8 cellular contexts compared by ENCODE assay signal in genomic region chr11:35661539-35661938, GRCh38. TPM values are rescaled to one million over a fixed set of nuclear protein-coding genes. Genes with fewer than 3 reads are reported as not detected.
DNase-seq lines count a peak whose midpoint lies in the region; ATAC-seq and TF ChIP-seq lines count a peak whose summit lies in the region.

No MANE protein-coding gene starts in this region.

- H3K4me1 Mint-ChIP-seq in activated T-cell treated with anti-CD3 and anti-CD28 coated beads, Interleukin-2, amount 50 U/mL, for 72 hours (ENCODE audit: low read depth) = peaks cover 46% of the 10 kb centered on the region

- in situ Hi-C loops in astrocyte of the cerebellum (cut with HindIII; ENCODE audit: low sequenced_read_pairs) = no loop called here

- no peak for TF ChIP-seq CTCF in astrocyte of the cerebellum (IDR thresholded peaks at IDR 0.05; ENCODE audit: low read depth, low read length, missing control alignments)
- TF ChIP-seq CTCF in lower lobe of right lung (IDR thresholded peaks at IDR 0.05) = no peak
- TF ChIP-seq CTCF in tibial artery (IDR thresholded peaks at IDR 0.05) = no peak

- no peak overlapping the region for H3K27ac Mint-ChIP-seq in activated T-cell treated with anti-CD3 and anti-CD28 coated beads, Interleukin-2, amount 50 U/mL, for 72 hours

- H3K27ac ChIP-seq in lower lobe of right lung (peak overlapping the region; percentile 98), tibial artery (peak overlapping the region; percentile 92 to 95)

- H3K4me3 Mint-ChIP-seq in activated T-cell treated with anti-CD3 and anti-CD28 coated beads, Interleukin-2, amount 50 U/mL, for 72 hours = peak overlapping the region; percentile 91 to 96

- H3K36me3 Mint-ChIP-seq in activated T-cell treated with anti-CD3 and anti-CD28 coated beads, Interleukin-2, amount 50 U/mL, for 72 hours (ENCODE audit: insufficient read depth in 2 of 2) = peaks cover 21 to 22% of the 10 kb centered on the region in 2 donors

- H3K36me3 ChIP-seq in lower lobe of right lung (no peaks in the 10 kb centered on the region), tibial artery (no peaks in the 10 kb centered on the region)

- H3K27me3 ChIP-seq in lower lobe of right lung (ENCODE audit: low read depth) (no peaks in the 10 kb centered on the region), tibial artery (peaks cover 0 to under 1% of the 10 kb centered on the region in 2 donors)

- H3K4me3 ChIP-seq in astrocyte of the cerebellum (ENCODE audit: low read depth, low read length) = peak overlapping the region; percentile 68
- H3K4me3 ChIP-seq in lower lobe of right lung = peak overlapping the region; percentile 82
- peak overlapping the region; percentile 81 to 97 for H3K4me3 ChIP-seq in tibial artery

- peaks cover 4% of the 10 kb centered on the region for H3K27me3 Mint-ChIP-seq in activated T-cell treated with anti-CD3 and anti-CD28 coated beads, Interleukin-2, amount 50 U/mL, for 72 hours (ENCODE audit: low read depth)

- no peak for ATAC-seq in activated T-cell treated with anti-CD3 and anti-CD28 coated beads, Interleukin-2, amount 50 U/mL, for 72 hours (replicated peaks in 1 of 2)
- ATAC-seq in lower lobe of right lung (no peak), esophagus mucosa (no peak)

- no peak for DNase-seq in activated T-cell treated with anti-CD3 and anti-CD28 coated beads, Interleukin-2, amount 50 U/mL, for 72 hours
- no peak for DNase-seq in activated T-cell treated with anti-CD3 and anti-CD28 coated beads, Interleukin-2, amount 50 U/mL, for 1 hour
- DNase-seq in astrocyte of the cerebellum (ENCODE audit: low read depth) (no peak), lower lobe of right lung (no peak), tibial artery (no peak), NCI-H187 (lab: John Stamatoyannopoulos, UW) (no peak)
- DNase-seq in activated effector memory CD4-positive, alpha-beta T cell treated with anti-CD3 and anti-CD28 coated beads, Interleukin-2, amount 50 U/mL, for 16 hours = no peak

- H3K4me1 ChIP-seq in lower lobe of right lung = peaks cover 24% of the 10 kb centered on the region
- H3K4me1 ChIP-seq in tibial artery = peaks cover 0 to 24% (median 13%) of the 10 kb centered on the region in 4 donors

- intact Hi-C loops in lower lobe of right lung (cut with DNase I) = no loop called here
- intact Hi-C loops in tibial artery (cut with DNase I; ENCODE audit: low total_unique reads) = loop anchor here (5.0 kb wide), 1 partner anchor 44 kb away; the partner anchor contains the start of gene FJX1

- H3K9me3 Mint-ChIP-seq in activated T-cell treated with anti-CD3 and anti-CD28 coated beads, Interleukin-2, amount 50 U/mL, for 72 hours = peaks cover 14 to 15% of the 10 kb centered on the region in 2 donors

- peaks cover 27% of the 10 kb centered on the region for H3K9me3 ChIP-seq in lower lobe of right lung
- H3K9me3 ChIP-seq in tibial artery = no peaks in the 10 kb centered on the region

RNA-seq across cellular contexts. Expression of gene TRIM44, which starts 1.0 kb away (rescaled TPM):
- 10 to 100 TPM; 45.8 to 53.1 TPM for total RNA-seq in activated T-cell treated with anti-CD3 and anti-CD28 coated beads, Interleukin-2, amount 50 U/mL, for 72 hours
- 62.8 TPM for total RNA-seq in lower lobe of right lung
- 22.7 TPM for total RNA-seq in esophagus mucosa

RNA-seq across cellular contexts. Expression of gene FJX1, which starts 43.3 kb away (rescaled TPM):
- under 1 TPM; 0.46 to 0.89 TPM for total RNA-seq in activated T-cell treated with anti-CD3 and anti-CD28 coated beads, Interleukin-2, amount 50 U/mL, for 72 hours
- total RNA-seq in lower lobe of right lung (1.5 TPM), esophagus mucosa (5.6 TPM)
